22 cellular contexts compared by ENCODE assay signal in the genomic region with DNA sequence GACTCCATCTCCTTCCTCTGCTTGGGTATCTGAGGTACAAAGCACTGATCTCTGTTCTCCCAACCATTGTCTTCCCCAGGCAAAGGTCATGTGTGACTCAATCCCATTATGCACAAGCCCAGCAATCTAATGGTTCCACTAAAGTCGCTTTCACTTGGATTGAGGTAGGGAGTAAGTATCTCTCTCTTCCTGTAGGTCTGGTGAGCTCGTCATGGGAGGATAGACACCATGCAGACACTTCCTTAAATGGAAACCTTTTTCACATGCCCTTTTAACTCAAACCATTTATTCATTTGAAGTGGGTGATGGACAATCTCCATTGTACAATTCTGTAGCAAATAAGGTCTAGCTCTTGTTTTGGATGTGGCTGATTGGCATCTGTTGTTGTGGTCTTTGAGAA.
DNase-seq lines count a peak whose midpoint lies in the region; ATAC-seq, FAIRE-seq and TF ChIP-seq lines count a peak whose summit lies in the region.
"Had no signal": no experiment of that assay in that cellular context is flagged by ENCODE, and none has a peak within 500 bp of the region (broad histone marks: within the 10 kb centered on the region; RNA-seq: fewer than 3 reads in every experiment).

No MANE protein-coding gene starts in this region.

- H3K36me3 ChIP-seq in GM12878 (ENCODE audit: control insufficient read depth in 2 of 2, insufficient read depth in 2 of 2, low read length in 1 of 2) = no peaks in the 10 kb centered on the region
- H3K36me3 ChIP-seq: BE2C, BLaER1 had no signal

- WGBS in GM12878 (ENCODE audit: insufficient coverage, insufficient replicate concordance, low lambda C conversion rate, missing lambda C conversion rate) = 43% methylated on average over 2 of the region's 2 CpGs

- BruUV-seq in GM12878 (replicated peaks; lab: Mats Ljungman, UMichigan) = no TSS peak

- no peak overlapping the region for H3K9ac ChIP-seq in GM12878 (ENCODE audit: control insufficient read depth, insufficient read depth, low read length)
- H3K9ac ChIP-seq: BLaER1 had no signal

- peak overlapping the region; percentile 82 for H3K27ac Mint-ChIP-seq in stimulated activated naive B cell treated with anti-CD40 and anti-IgM and Interleukin-4, amounts not matched to agents 10 μg/mL and 1 μg/mL and 100 μg/mL, for 72 hours
- H3K27ac Mint-ChIP-seq: CD14-positive monocyte; CD4-positive, alpha-beta memory T cell; CD4-positive, CD25-positive, alpha-beta regulatory T cell; CD8-positive, alpha-beta memory T cell had no signal

- H3K4me3 Mint-ChIP-seq in stimulated activated naive B cell treated with anti-CD40 and anti-IgM and Interleukin-4, amounts not matched to agents 10 μg/mL and 1 μg/mL and 100 μg/mL, for 72 hours = no peak overlapping the region
- H3K4me3 Mint-ChIP-seq: CD14-positive monocyte; CD4-positive, alpha-beta memory T cell; CD4-positive, CD25-positive, alpha-beta regulatory T cell; CD8-positive, alpha-beta memory T cell had no signal

- H3K4me2 ChIP-seq in GM12878 (ENCODE audit: control insufficient read depth, insufficient read depth) = no peak overlapping the region
- H3K4me2 ChIP-seq: BLaER1 had no signal

- TF ChIP-seq POLR2A in GM12891 (IDR thresholded peaks at IDR 0.05; ENCODE audit: low read depth, low read length) = no peak
- no peak for TF ChIP-seq POLR2A in GM12878 (IDR thresholded peaks at IDR 0.05; ENCODE audit: low read depth, low read length)
- TF ChIP-seq POLR2A in erythroblast (IDR thresholded peaks at IDR 0.05; ENCODE audit: low read length) = no peak

- H4K20me1 ChIP-seq in GM12878 (ENCODE audit: control insufficient read depth, insufficient read depth) = no peaks in the 10 kb centered on the region
- H4K20me1 ChIP-seq: BLaER1 had no signal

- no peak overlapping the region for H3K4me3 ChIP-seq in GM12878
- H3K4me3 ChIP-seq: BLaER1 had no signal

- DNase-seq in GM12891 (ENCODE audit: insufficient read length, low spot score) = no peak
- no peak for DNase-seq in GM12878 (ENCODE audit: low read depth, low spot score)
- DNase-seq in myocyte (ENCODE audit: low read depth) = peak; percentile 16
- DNase-seq in stimulated activated naive B cell treated with anti-CD40 and anti-IgM and Interleukin-4, amounts not matched to agents 10 μg/mL and 1 μg/mL and 100 μg/mL, for 72 hours = no peak
- no peak for DNase-seq in mesenteric fat pad (ENCODE audit: low spot score)
- no peak for DNase-seq in erythroblast (lab: John Stamatoyannopoulos, UW)
- DNase-seq in D721Med (ENCODE audit: insufficient read length, low spot score) = no peak
- DNase-seq: 8988T; ACHN; BE2C; C1 segment of cervical spinal cord; CD4-positive, alpha-beta memory T cell; CD4-positive, CD25-positive, alpha-beta regulatory T cell; CD8-positive, alpha-beta memory T cell; COR-L47; DMS79 treated with DMSO at 0.1 percent for 48 hours; GF-D8 had no signal

- no peak overlapping the region for H3K27ac ChIP-seq in GM12878 (ENCODE audit: control insufficient read depth, insufficient read depth)
- H3K27ac ChIP-seq: BLaER1 had no signal

- POLR2A ChIA-PET in GM12878 (lab: Charles Lee) = no interaction called here

- H3K79me2 ChIP-seq in GM12878 (ENCODE audit: control insufficient read depth, insufficient read depth, low read length) = no peaks in the 10 kb centered on the region

- H3K9me3 ChIP-seq in GM12878 (replicated peaks; ENCODE audit: control insufficient read depth, insufficient read depth, low read length) = no peaks in the 10 kb centered on the region
- H3K9me3 ChIP-seq: BE2C, BLaER1 had no signal

- in situ Hi-C loops in GM12878 (cut with MboI) = no loop called here

- TF ChIP-seq RAD21 in GM12878 (IDR thresholded peaks at IDR 0.05; ENCODE audit: insufficient read depth, low read depth, low read length) = no peak

- no peak for TF ChIP-seq EP300 in GM12878 (IDR thresholded peaks at IDR 0.05; ENCODE audit: borderline replicate concordance in 1 of 2, control insufficient read depth in 1 of 2, low read depth in 2 of 2, low read length in 2 of 2)

- RAD21 ChIA-PET in GM12878 (lab: Charles Lee; ENCODE audit: unreplicated experiment) = no interaction called here

- no peaks in the 10 kb centered on the region for H3K4me1 ChIP-seq in GM12878 (ENCODE audit: control insufficient read depth, insufficient read depth, low read length)
- H3K4me1 ChIP-seq: BE2C had no signal

- no peaks in the 10 kb centered on the region for H3K27me3 ChIP-seq in GM12878 (replicated peaks in 1 of 2; ENCODE audit: control insufficient read depth in 2 of 2, insufficient read depth in 2 of 2, low read length in 1 of 2)
- H3K27me3 ChIP-seq: BE2C, BLaER1 had no signal

- ATAC-seq in GM12878 = no peak
- ATAC-seq in stimulated activated naive B cell treated with anti-CD40 and anti-IgM and Interleukin-4, amounts not matched to agents 10 μg/mL and 1 μg/mL and 100 μg/mL, for 72 hours (replicated peaks) = peak; percentile 42 to 81

- intact Hi-C loops in GM12878 (cut with micrococcal nuclease; ENCODE audit: unreplicated experiment) = no loop called here

- TF ChIP-seq CTCF in GM12878 (IDR thresholded peaks at IDR 0.05 in 2 of 3, conservative IDR thresholded peaks at IDR 0.05 in 1 of 3; ENCODE audit: control insufficient read depth in 2 of 3, extremely low read depth in 1 of 3, insufficient read depth in 1 of 3, low read depth in 3 of 3, low read length in 3 of 3) (no peak), D721Med (IDR thresholded peaks at IDR 0.05; ENCODE audit: insufficient read depth, missing control alignments) (no peak)

- peaks cover 0 to 6% of the 10 kb centered on the region in 2 donors for H3K36me3 Mint-ChIP-seq in stimulated activated naive B cell treated with anti-CD40 and anti-IgM and Interleukin-4, amounts not matched to agents 10 μg/mL and 1 μg/mL and 100 μg/mL, for 72 hours
- H3K36me3 Mint-ChIP-seq: CD14-positive monocyte; CD4-positive, alpha-beta memory T cell; CD4-positive, CD25-positive, alpha-beta regulatory T cell; CD8-positive, alpha-beta memory T cell had no signal

- no peaks in the 10 kb centered on the region for H3K27me3 Mint-ChIP-seq in stimulated activated naive B cell treated with anti-CD40 and anti-IgM and Interleukin-4, amounts not matched to agents 10 μg/mL and 1 μg/mL and 100 μg/mL, for 72 hours
- H3K27me3 Mint-ChIP-seq: CD4-positive, alpha-beta memory T cell; CD4-positive, CD25-positive, alpha-beta regulatory T cell; CD8-positive, alpha-beta memory T cell had no signal

- no peak overlapping the region for H2AFZ ChIP-seq in GM12878 (ENCODE audit: control insufficient read depth, low read depth, low read length)

- FAIRE-seq in GM12891 (lab: Jason Lieb, UNC) (no peak), GM12878 (lab: Jason Lieb, UNC) (peak; percentile 23), D721Med (lab: Jason Lieb, UNC) (no peak)
- FAIRE-seq: A204.1, G401.6, GM19239 had no signal

- H3K4me1 Mint-ChIP-seq in stimulated activated naive B cell treated with anti-CD40 and anti-IgM and Interleukin-4, amounts not matched to agents 10 μg/mL and 1 μg/mL and 100 μg/mL, for 72 hours = peaks cover 17 to 22% of the 10 kb centered on the region in 2 donors
- H3K4me1 Mint-ChIP-seq: CD14-positive monocyte; CD4-positive, alpha-beta memory T cell; CD8-positive, alpha-beta memory T cell had no signal

- peaks cover 0 to 9% of the 10 kb centered on the region in 2 donors for H3K9me3 Mint-ChIP-seq in stimulated activated naive B cell treated with anti-CD40 and anti-IgM and Interleukin-4, amounts not matched to agents 10 μg/mL and 1 μg/mL and 100 μg/mL, for 72 hours

- CTCF ChIA-PET in GM12878 (lab: Yijun Ruan, JAX) = no interaction called here

- SMC1A ChIA-PET in GM12878 (lab: Charles Lee; ENCODE audit: uncharacterized antibody, unreplicated experiment) = interaction anchor here (0.9 to 1.1 kb wide), 2 partner anchors 9 to 10 kb away, joined by 3 read pairs; no protein-coding TSS in a partner anchor

TF ChIP-seq in GM12891, 5 proteins besides CTCF, POLR2A, EP300 and RAD21:
- TF ChIP-seq POLR2AphosphoS5 (IDR thresholded peaks at IDR 0.05; ENCODE audit: low read depth, low read length) (no peak), SPI1 (IDR thresholded peaks at IDR 0.05; ENCODE audit: low read depth, low read length) (peak; percentile 26; the same call in 1 of the 2 replicates)
TF ChIP-seq in GM12891: peak in this region for 1.

TF ChIP-seq in GM12878, 131 proteins besides CTCF, POLR2A, EP300 and RAD21:
- TF ChIP-seq FOXK2 (IDR thresholded peaks at IDR 0.05) (no peak), SPI1 (IDR thresholded peaks at IDR 0.05; ENCODE audit: borderline replicate concordance, insufficient read depth, low read depth, low read length) (0 out of 2 replicates have a peak, but pooled peaks have one; percentile 5)
TF ChIP-seq in GM12878: peak in this region for 1.
